Comparison of ENCODE assay signal across 8 cellular contexts in the genomic region with DNA sequence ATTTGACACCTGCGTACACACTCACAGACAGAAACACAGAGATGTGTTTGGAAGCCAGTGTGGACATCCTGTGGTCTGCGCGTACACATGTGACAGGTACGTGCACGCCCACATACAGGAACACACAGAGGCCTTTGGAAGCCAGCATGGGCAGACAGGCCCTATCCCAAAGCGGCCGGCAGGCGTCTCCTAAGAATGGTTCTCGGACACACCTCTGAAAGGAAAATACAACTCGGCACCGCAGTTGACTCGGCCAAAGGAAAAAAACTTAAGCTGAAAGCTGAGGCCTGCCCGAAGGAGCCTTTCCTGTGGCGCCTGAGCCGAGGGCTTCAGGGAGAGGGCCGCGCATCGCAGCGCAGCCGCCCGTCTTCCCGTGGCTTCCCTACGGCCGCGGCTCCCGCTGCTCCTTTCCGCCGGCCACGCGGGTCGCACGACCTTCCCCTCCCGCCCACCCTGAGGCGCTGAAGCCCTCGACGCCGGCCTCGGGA. TPM values are rescaled to one million over a fixed set of nuclear protein-coding genes. Genes with fewer than 3 reads are reported as not detected.
A peak's percentile ranks its signal among the peaks of the same experiment; 100 is the strongest.
DNase-seq lines count a peak whose midpoint lies in the region; ATAC-seq and TF ChIP-seq lines count a peak whose summit lies in the region.

No MANE protein-coding gene starts in this region.

- no peak overlapping the region for H3K27ac ChIP-seq in brain microvascular endothelial cell

- peak overlapping the region; percentile 81 to 87 (median 82) for H3K4me3 Mint-ChIP-seq in immature natural killer cell

- in situ Hi-C loops in brain microvascular endothelial cell (cut with HindIII; ENCODE audit: low pct_ligation_motif_present, low sequenced_read_pairs), result no loop called here

- peaks cover 0 to 4% (median 3%) of the 10 kb centered on the region in 3 donors for H3K36me3 Mint-ChIP-seq in immature natural killer cell

- peak; percentile 37 for ATAC-seq in GM21786 (IDR thresholded peaks at IDR 0.05; ENCODE audit: unreplicated experiment)
- ATAC-seq in HG03135 (IDR thresholded peaks at IDR 0.05; ENCODE audit: unreplicated experiment), result no peak

- peak; percentile 78 for TF ChIP-seq CTCF in brain microvascular endothelial cell (IDR thresholded peaks at IDR 0.05; ENCODE audit: low read depth, low read length, missing control alignments)

- H3K27me3 Mint-ChIP-seq in immature natural killer cell (ENCODE audit: low read depth in 3 of 3), result peaks cover 0 to 4% (median 0%) of the 10 kb centered on the region in 3 donors

- no peaks in the 10 kb centered on the region for H3K27me3 ChIP-seq in brain microvascular endothelial cell (replicated peaks)

- H3K4me1 Mint-ChIP-seq in immature natural killer cell, result peaks cover 17 to 34% of the 10 kb centered on the region in 2 donors

- H3K36me3 ChIP-seq in brain microvascular endothelial cell (replicated peaks), result no peaks in the 10 kb centered on the region

- peak; percentile 48 for DNase-seq in DMS79 treated with DMSO at 0.1 percent for 48 hours (lab: John Stamatoyannopoulos, UW)
- peak; percentile 81 for DNase-seq in M059J (ENCODE audit: low read depth)
- DNase-seq in T-helper 22 cell (ENCODE audit: low read depth), result peak; percentile 24
- DNase-seq in brain microvascular endothelial cell, result peak; percentile 76
- peak; percentile 9 to 18 (median 13) for DNase-seq in immature natural killer cell
- DNase-seq in smooth muscle cell of the brain vasculature (ENCODE audit: low read depth, low spot score), result peak; percentile 43

- H3K27ac Mint-ChIP-seq in immature natural killer cell, result peak overlapping the region in 4 of 6 donors; percentile 3 to 77 (median 36)

- H3K4me3 ChIP-seq in brain microvascular endothelial cell (ENCODE audit: low read depth, low read length), result peak overlapping the region; percentile 80

- H3K9me3 Mint-ChIP-seq in immature natural killer cell, result no peaks in the 10 kb centered on the region

RNA-seq across cellular contexts. Expression of a gene that starts 1.4 kb away (rescaled TPM):
- 30.8 and 37.2 TPM in 2 replicates for total RNA-seq in M059J (2014; rRNA removed; shearing (Covaris generic))
- polyA plus RNA-seq in immature natural killer cell, result 1 to 10 TPM; 4.7 to 9.9 (median 6.9) TPM

RNA-seq across cellular contexts. Expression of a gene that starts 41.5 kb away (rescaled TPM):
- 31.7 and 33.3 TPM in 2 replicates for total RNA-seq in M059J (2014; rRNA removed; shearing (Covaris generic))
- 100 to 1,000 TPM; 107 to 171 (median 131) TPM for polyA plus RNA-seq in immature natural killer cell

Comparison
In these comparisons a context has a peak if more than half of its experiments do, and no peak if none do; other contexts are left out.
1. DNase-seq: peak in every context shown above with its lines; median percentile 81 in M059J; 76 in brain microvascular endothelial cell; 48 in DMS79 treated with DMSO at 0.1 percent for 48 hours; 43 in smooth muscle cell of the brain vasculature; 24 in T-helper 22 cell; 13 in immature natural killer cell.